In genomic region chr5:148186248-148187003, GRCh38 we compare ENCODE assay signal across 9 cellular contexts. TPM values are rescaled to one million over a fixed set of nuclear protein-coding genes. Genes with fewer than 3 reads are reported as not detected.
DNase-seq lines count a peak whose midpoint lies in the region; ATAC-seq lines count a peak whose summit lies in the region.
"Had no signal": no experiment of that assay in that cellular context is flagged by ENCODE, and none has a peak within 500 bp of the region (broad histone marks: within the 10 kb centered on the region; RNA-seq: fewer than 3 reads in every experiment).

No MANE protein-coding gene starts in this region.

- peak; percentile 46 for DNase-seq in adipocyte (ENCODE audit: low read depth)
- peak; percentile 69 for DNase-seq in pulmonary artery endothelial cell (ENCODE audit: low read depth, low spot score)
- DNase-seq in DMS 273 (lab: John Stamatoyannopoulos, UW; ENCODE audit: unreplicated experiment), result no peak
- DNase-seq in NCI-H146 treated with DMSO at 0.1 percent for 48 hours (lab: John Stamatoyannopoulos, UW; ENCODE audit: unreplicated experiment), result no peak

- H3K4me1 ChIP-seq in adipocyte (ENCODE audit: control insufficient read depth, insufficient read depth, low read length), result peaks cover 13% of the 10 kb centered on the region

- H3K9me3 ChIP-seq in adipocyte (ENCODE audit: control insufficient read depth, low read length), result no peaks in the 10 kb centered on the region

- no peak overlapping the region for H3K9ac ChIP-seq in adipocyte (ENCODE audit: low read length)

- no peaks in the 10 kb centered on the region for H3K36me3 ChIP-seq in adipocyte (ENCODE audit: control insufficient read depth, insufficient read depth, low read length, severe bottlenecking)

- no peak overlapping the region for H3K4me3 ChIP-seq in adipocyte (ENCODE audit: low read length)

- peak; percentile 99 for ATAC-seq in GM19452 (IDR thresholded peaks at IDR 0.05; ENCODE audit: unreplicated experiment)
- ATAC-seq in HG03378 (IDR thresholded peaks at IDR 0.05; ENCODE audit: unreplicated experiment), result peak; percentile 89
- no peak for ATAC-seq in GM21515 (IDR thresholded peaks at IDR 0.05; ENCODE audit: unreplicated experiment)
- ATAC-seq in GM21786 (IDR thresholded peaks at IDR 0.05; ENCODE audit: unreplicated experiment), result no peak

- no peaks in the 10 kb centered on the region for H3K27me3 ChIP-seq in adipocyte (replicated peaks; ENCODE audit: control insufficient read depth, insufficient read depth, low read length)

RNA-seq across cellular contexts. Expression of gene SPINK6, which starts 16.4 kb away (rescaled TPM):
- total RNA-seq in pulmonary artery endothelial cell, result not detected in 2 replicates
- total RNA-seq: activated CD8-positive, alpha-beta memory T cell treated with anti-CD3 and anti-CD28 coated beads for 36 hours had no signal

RNA-seq across cellular contexts. Expression of gene SPINK14, which starts 18.1 kb away (rescaled TPM):
- total RNA-seq in pulmonary artery endothelial cell, result not detected in 2 replicates
- total RNA-seq: activated CD8-positive, alpha-beta memory T cell treated with anti-CD3 and anti-CD28 coated beads for 36 hours had no signal

RNA-seq across cellular contexts. Expression of gene MARCOL, which starts 51.9 kb away (rescaled TPM):
- total RNA-seq in pulmonary artery endothelial cell, result not detected in 2 replicates
- total RNA-seq: activated CD8-positive, alpha-beta memory T cell treated with anti-CD3 and anti-CD28 coated beads for 36 hours had no signal

Comparison
In these comparisons a context has a peak if more than half of its experiments do, and no peak if none do; other contexts are left out.
1. ATAC-seq: peak in GM19452 (single experiment) and HG03378 (single experiment); none in GM21515 (single experiment) and GM21786 (single experiment).
2. DNase-seq: peak in adipocyte (single experiment) and pulmonary artery endothelial cell (single experiment); none in DMS 273 (single experiment) and NCI-H146 treated with DMSO at 0.1 percent for 48 hours (single experiment).